In the genomic region with DNA sequence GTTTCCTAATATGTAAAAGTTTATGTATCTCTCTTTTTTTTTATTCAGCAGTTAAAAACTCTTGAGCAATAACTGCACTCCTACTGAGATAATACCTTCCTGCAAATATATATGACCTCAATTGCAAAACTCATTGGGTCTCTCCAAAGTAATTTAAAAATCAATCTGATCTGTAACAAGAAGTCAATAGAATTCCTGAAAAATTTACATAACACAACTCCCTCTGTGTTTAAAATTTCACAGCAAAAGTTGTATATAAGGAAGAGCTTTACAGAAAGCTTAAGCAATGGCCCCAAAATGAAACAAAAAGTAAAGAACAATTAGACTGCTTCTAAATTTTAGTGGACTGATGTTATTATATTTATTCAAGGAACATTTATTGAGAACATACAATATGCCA, we compare ENCODE assay signal across 26 cellular contexts.
"Had no signal": no experiment of that assay in that cellular context is flagged by ENCODE, and none has a peak within 500 bp of the region (broad histone marks: within the 10 kb centered on the region; RNA-seq: fewer than 3 reads in every experiment).

No MANE protein-coding gene starts in this region.

- H3K27ac ChIP-seq: esophagus squamous epithelium, prostate gland, right atrium auricular region, suprapubic skin, transverse colon, upper lobe of right lung had no signal

- H3K4me1 ChIP-seq: esophagus squamous epithelium, prostate gland, right atrium auricular region, suprapubic skin, transverse colon, upper lobe of right lung had no signal

- H3K27me3 ChIP-seq: esophagus squamous epithelium, right atrium auricular region, suprapubic skin, transverse colon, upper lobe of right lung, uterus had no signal

- DNase-seq: cortex of kidney; effector memory CD8-positive, alpha-beta T cell; erythroblast; esophagus squamous epithelium; foreskin melanocyte; glutamatergic neuron; kidney; naive thymus-derived CD8-positive, alpha-beta T cell; nephron progenitor cell; nucleus accumbens; stimulated activated CD4-positive, alpha-beta T cell treated with anti-CD3 and anti-CD28 coated beads, Interleukin-12 subunit alpha, Interleukin-12 subunit beta, amount 100 ng/mL, for 4 hours; stimulated activated CD4-positive, alpha-beta T cell treated with anti-CD3 and anti-CD28 coated beads, Interleukin-1b, Interleukin-23, amount 100 ng/mL, for 48 hours; stimulated activated CD4-positive, alpha-beta T cell treated with anti-CD3 and anti-CD28 coated beads, Interleukin-4, amount 100 ng/mL, for 1 hour; stimulated activated CD8-positive, alpha-beta memory T cell treated with anti-CD3 and anti-CD28 coated beads, Interleukin-4, amount 100 ng/mL, for 48 hours; stimulated activated naive CD4-positive, alpha-beta T cell; stimulated activated naive CD8-positive, alpha-beta T cell treated with anti-CD3 and anti-CD28 coated beads, Interleukin-15, amount 100 ng/mL, for 72 hours; transverse colon; upper lobe of right lung; uterus had no signal

- FAIRE-seq: endometrium, kidney had no signal

- ATAC-seq: effector memory CD8-positive, alpha-beta T cell; left lobe of liver; naive thymus-derived CD8-positive, alpha-beta T cell; sciatic nerve; stimulated activated naive CD8-positive, alpha-beta T cell treated with anti-CD3 and anti-CD28 coated beads, Interleukin-15, amount 100 ng/mL, for 72 hours; upper lobe of right lung had no signal

- H3K4me3 ChIP-seq: esophagus squamous epithelium, prostate gland, right atrium auricular region, smooth muscle cell, suprapubic skin, transverse colon, upper lobe of right lung, uterus had no signal

- H3K36me3 ChIP-seq: esophagus squamous epithelium, prostate gland, right atrium auricular region, suprapubic skin, transverse colon, upper lobe of right lung, uterus had no signal

- H3K4me2 ChIP-seq: smooth muscle cell had no signal

- H3K9me3 ChIP-seq: esophagus squamous epithelium, prostate gland, right atrium auricular region, suprapubic skin, transverse colon, upper lobe of right lung, uterus had no signal
